8 cellular contexts compared by ENCODE assay signal in the genomic region with DNA sequence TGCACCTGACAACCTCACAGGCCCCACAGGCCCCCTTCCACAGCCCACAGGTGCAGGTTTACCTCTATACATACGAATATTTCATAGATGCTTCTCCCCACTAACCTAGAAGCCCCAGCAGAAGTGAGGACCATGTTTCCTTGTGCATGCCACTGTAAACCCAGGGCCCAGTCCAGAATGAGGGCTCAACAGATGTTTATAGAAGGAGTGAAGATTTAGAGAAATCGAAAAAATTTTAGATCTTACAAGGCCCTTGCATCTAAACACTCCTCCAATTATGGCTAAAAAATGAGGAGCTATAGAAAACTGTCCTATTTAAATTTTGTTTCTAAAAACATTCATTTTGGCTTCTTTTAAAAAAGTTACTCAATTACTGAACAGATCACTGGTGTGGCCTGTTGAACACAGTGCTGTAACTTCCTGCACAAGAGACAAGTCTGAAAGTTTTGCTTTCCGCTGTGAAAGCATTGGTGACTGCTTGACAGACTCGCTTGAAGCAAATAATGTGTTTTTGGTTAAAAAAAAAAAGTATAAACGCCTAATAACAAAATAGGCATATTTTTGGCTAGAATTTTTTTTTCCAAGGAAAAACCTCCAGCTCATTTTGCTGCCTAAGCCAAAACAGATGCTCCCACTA. TPM values are rescaled to one million over a fixed set of nuclear protein-coding genes. Genes with fewer than 3 reads are reported as not detected.
A peak's percentile ranks its signal among the peaks of the same experiment; 100 is the strongest.
DNase-seq lines count a peak whose midpoint lies in the region; ATAC-seq, FAIRE-seq and TF ChIP-seq lines count a peak whose summit lies in the region.

No MANE protein-coding gene starts in this region.

- H3K4me3 Mint-ChIP-seq in CD8-positive, alpha-beta T cell: peak overlapping the region; percentile 89
- peak overlapping the region; percentile 86 for H3K4me3 Mint-ChIP-seq in activated naive CD8-positive, alpha-beta T cell treated with anti-CD3 and anti-CD28 coated beads, Interleukin-2, amount 10 ng/mL, durations not matched to agents 7 days and 5 days

- peak overlapping the region; percentile 27 for H3K27ac ChIP-seq in CD8-positive, alpha-beta T cell (ENCODE audit: low read depth, low read length)
- H3K27ac ChIP-seq in kidney (ENCODE audit: low read depth in 2 of 2, low read length in 2 of 2) (peak overlapping the region in 1 of 2 donors; percentile 76), thoracic aorta (peak overlapping the region; percentile 84 to 88)

- peak overlapping the region; percentile 5 to 35 for H3K9ac ChIP-seq in kidney (ENCODE audit: low read length in 2 of 2)

- TF ChIP-seq POLR2A in GM18505 (IDR thresholded peaks at IDR 0.05; ENCODE audit: borderline replicate concordance, extremely low read depth, insufficient read depth, insufficient read length): no peak

- H3K4me1 Mint-ChIP-seq in CD8-positive, alpha-beta T cell (ENCODE audit: low read depth): peaks cover 45% of the 10 kb centered on the region
- H3K4me1 Mint-ChIP-seq in activated naive CD8-positive, alpha-beta T cell treated with anti-CD3 and anti-CD28 coated beads, Interleukin-2, amount 10 ng/mL, durations not matched to agents 7 days and 5 days: peaks cover 37% of the 10 kb centered on the region

- no peaks in the 10 kb centered on the region for H3K27me3 Mint-ChIP-seq in CD8-positive, alpha-beta T cell (ENCODE audit: low read depth)
- H3K27me3 Mint-ChIP-seq in activated naive CD8-positive, alpha-beta T cell treated with anti-CD3 and anti-CD28 coated beads, Interleukin-2, amount 10 ng/mL, durations not matched to agents 7 days and 5 days: no peaks in the 10 kb centered on the region

- CTCF ChIA-PET in CD8-positive, alpha-beta T cell (lab: Charles Lee): interaction anchor here (1.0 to 2.6 kb wide), 3 partner anchors 49 to 303 kb away, joined by 3 to 10 read pairs (median 4); partner anchors contain the start of genes NUP133, TAF5L and URB2

- no peaks in the 10 kb centered on the region for H3K9me3 Mint-ChIP-seq in CD8-positive, alpha-beta T cell
- H3K9me3 Mint-ChIP-seq in activated naive CD8-positive, alpha-beta T cell treated with anti-CD3 and anti-CD28 coated beads, Interleukin-2, amount 10 ng/mL, durations not matched to agents 7 days and 5 days: no peaks in the 10 kb centered on the region

- no peak for DNase-seq in CD8-positive, alpha-beta T cell
- no peak for DNase-seq in HFF-Myc (ENCODE audit: extremely low read depth, low read depth)
- no peak for DNase-seq in activated naive CD8-positive, alpha-beta T cell treated with anti-CD3 and anti-CD28 coated beads, Interleukin-2, amount 10 ng/mL, durations not matched to agents 7 days and 5 days
- DNase-seq in kidney: no peak
- DNase-seq in thoracic aorta (ENCODE audit: low spot score): no peak

- ATAC-seq in CD8-positive, alpha-beta T cell: no peak
- no peak for ATAC-seq in activated naive CD8-positive, alpha-beta T cell treated with anti-CD3 and anti-CD28 coated beads, Interleukin-2, amount 10 ng/mL, durations not matched to agents 7 days and 5 days (ENCODE audit: low read depth)
- ATAC-seq in thoracic aorta (ENCODE audit: insufficient number of reproducible peaks, low FRiP score, low read depth) (no peak), GM18505 (IDR thresholded peaks at IDR 0.05; ENCODE audit: unreplicated experiment) (no peak), HG03175 (IDR thresholded peaks at IDR 0.05; ENCODE audit: unreplicated experiment) (no peak), GM19397 (IDR thresholded peaks at IDR 0.05; ENCODE audit: unreplicated experiment) (no peak)

- H3K4me3 ChIP-seq in CD8-positive, alpha-beta T cell (ENCODE audit: low read depth, low read length): peak overlapping the region; percentile 61
- H3K4me3 ChIP-seq in HFF-Myc (replicated peaks; ENCODE audit: low read depth, low read length) (peak overlapping the region; percentile 54), kidney (ENCODE audit: low read length in 2 of 2) (peak overlapping the region; percentile 70 to 73), thoracic aorta (peak overlapping the region; percentile 86)

- H3K36me3 Mint-ChIP-seq in CD8-positive, alpha-beta T cell: peaks cover 9% of the 10 kb centered on the region
- H3K36me3 Mint-ChIP-seq in activated naive CD8-positive, alpha-beta T cell treated with anti-CD3 and anti-CD28 coated beads, Interleukin-2, amount 10 ng/mL, durations not matched to agents 7 days and 5 days: peaks cover 6% of the 10 kb centered on the region

- peaks cover 18% of the 10 kb centered on the region for H3K4me1 ChIP-seq in CD8-positive, alpha-beta T cell (ENCODE audit: insufficient read depth, low read length)
- H3K4me1 ChIP-seq in kidney (ENCODE audit: control insufficient read depth in 1 of 2, insufficient read depth in 1 of 2, low read depth in 1 of 2, low read length in 2 of 2) (peaks cover 0 to 17% of the 10 kb centered on the region in 2 donors), thoracic aorta (ENCODE audit: control insufficient read depth in 1 of 2, low read depth in 2 of 2) (peaks cover 28 to 44% of the 10 kb centered on the region in 2 donors)

- intact Hi-C loops in CD8-positive, alpha-beta T cell (cut with DNase I, micrococcal nuclease): loop anchor here in 1 of 2 experiments (5.0 kb wide), 2 partner anchors 285 to 300 kb away; partner anchors contain the start of gene RAB4A
- intact Hi-C loops in kidney (cut with DNase I): no loop called here

- no peaks in the 10 kb centered on the region for H3K9me3 ChIP-seq in CD8-positive, alpha-beta T cell (ENCODE audit: low read length)
- no peaks in the 10 kb centered on the region for H3K9me3 ChIP-seq in kidney (ENCODE audit: control insufficient read depth in 1 of 2, low read length in 2 of 2)
- no peaks in the 10 kb centered on the region for H3K9me3 ChIP-seq in thoracic aorta

- H3K27me3 ChIP-seq in CD8-positive, alpha-beta T cell (ENCODE audit: insufficient read depth, low read length): no peaks in the 10 kb centered on the region
- H3K27me3 ChIP-seq in thoracic aorta (replicated peaks; ENCODE audit: insufficient read depth): no peaks in the 10 kb centered on the region

- no peaks in the 10 kb centered on the region for H3K36me3 ChIP-seq in CD8-positive, alpha-beta T cell (ENCODE audit: insufficient read depth, low read length)
- H3K36me3 ChIP-seq in kidney (ENCODE audit: control insufficient read depth in 1 of 2, insufficient read depth in 2 of 2, low read length in 2 of 2): no peaks in the 10 kb centered on the region
- no peaks in the 10 kb centered on the region for H3K36me3 ChIP-seq in thoracic aorta

- no peak for FAIRE-seq in kidney (lab: Jason Lieb, UNC)

- no peak for TF ChIP-seq CTCF in CD8-positive, alpha-beta T cell (IDR thresholded peaks at IDR 0.05)
- no peak for TF ChIP-seq CTCF in HFF-Myc (IDR thresholded peaks at IDR 0.05; ENCODE audit: low read depth, low read length, missing control alignments)
- no peak for TF ChIP-seq CTCF in kidney (IDR thresholded peaks at IDR 0.05; ENCODE audit: borderline replicate concordance, extremely low read depth, insufficient read depth)
- no peak for TF ChIP-seq CTCF in thoracic aorta (IDR thresholded peaks at IDR 0.05)

- peak overlapping the region; percentile 74 for H3K27ac Mint-ChIP-seq in CD8-positive, alpha-beta T cell
- peak overlapping the region; percentile 88 for H3K27ac Mint-ChIP-seq in activated naive CD8-positive, alpha-beta T cell treated with anti-CD3 and anti-CD28 coated beads, Interleukin-2, amount 10 ng/mL, durations not matched to agents 7 days and 5 days

- POLR2A ChIA-PET in CD8-positive, alpha-beta T cell (lab: Charles Lee): interaction anchor here (0.6 to 3.1 kb wide), 4 partner anchors 49 to 245 kb away, joined by 3 to 42 read pairs (median 12); partner anchors contain the start of genes NUP133, TAF5L and URB2
- POLR2A ChIA-PET in activated naive CD8-positive, alpha-beta T cell treated with anti-CD3 and anti-CD28 coated beads, Interleukin-2, amount 10 ng/mL, durations not matched to agents 7 days and 5 days (lab: Charles Lee): interaction anchor here (1.1 to 3.0 kb wide), 5 partner anchors 49 to 303 kb away, joined by 3 to 37 read pairs (median 6); partner anchors contain the start of genes CCSAP, NUP133, TAF5L and URB2

RNA-seq across cellular contexts. Expression of gene ABCB10, which starts 1.2 kb away (rescaled TPM):
- total RNA-seq in CD8-positive, alpha-beta T cell: 1 to 10 TPM; 6.1 to 7.6 TPM
- 10 to 100 TPM; 26.5 to 29.8 TPM for total RNA-seq in activated naive CD8-positive, alpha-beta T cell treated with anti-CD3 and anti-CD28 coated beads, Interleukin-2, amount 10 ng/mL, durations not matched to agents 7 days and 5 days
- total RNA-seq in kidney: 15.4 TPM
- polyA plus RNA-seq in kidney (ENCODE audit: insufficient read depth, low read depth, low replicate concordance): 4.5 TPM
- total RNA-seq in thoracic aorta: 10 to 100 TPM; 25.0 to 27.7 TPM

RNA-seq across cellular contexts. Expression of gene NUP133, which starts 49.2 kb away (rescaled TPM):
- 10 to 100 TPM; 49.0 to 50.7 TPM for total RNA-seq in CD8-positive, alpha-beta T cell
- total RNA-seq in activated naive CD8-positive, alpha-beta T cell treated with anti-CD3 and anti-CD28 coated beads, Interleukin-2, amount 10 ng/mL, durations not matched to agents 7 days and 5 days: 10 to 100 TPM; 42.9 to 47.8 TPM
- total RNA-seq in kidney (35.0 TPM), thoracic aorta (10 to 100 TPM; 25.0 to 45.6 TPM)
- polyA plus RNA-seq in kidney (ENCODE audit: insufficient read depth, low read depth, low replicate concordance): 15.9 TPM
